20 cellular contexts compared by ENCODE assay signal in genomic region chr2:191043438-191043837, GRCh38.
"Had no signal": no experiment of that assay in that cellular context is flagged by ENCODE, and none has a peak within 500 bp of the region (broad histone marks: within the 10 kb centered on the region; RNA-seq: fewer than 3 reads in every experiment).

No MANE protein-coding gene starts in this region.

- H3K4me1 ChIP-seq: sigmoid colon had no signal

- H3K27ac ChIP-seq: left lung, sigmoid colon, upper lobe of left lung had no signal

- H3K4me3 ChIP-seq: left lung, sigmoid colon, upper lobe of left lung had no signal

- ATAC-seq: activated CD8-positive, alpha-beta memory T cell treated with anti-CD3 and anti-CD28 coated beads, Interleukin-2, amount 10 ng/mL, durations not matched to agents 7 days and 5 days; activated T-cell treated with anti-CD3 and anti-CD28 coated beads, Interleukin-2, amount 50 U/mL, for 4 hours; left lung; stimulated activated naive CD8-positive, alpha-beta T cell treated with anti-CD3 and anti-CD28 coated beads, Interleukin-15, Interleukin-2, amounts not matched to agents 100 U/mL and 50 U/mL, for 24 hours; T-helper 17 cell had no signal

- H3K36me3 ChIP-seq: left lung, sigmoid colon, upper lobe of left lung had no signal

- DNase-seq: activated CD4-positive, CD25-positive, alpha-beta regulatory T cell; activated CD8-positive, alpha-beta memory T cell treated with anti-CD3 and anti-CD28 coated beads, Interleukin-2, amount 10 ng/mL, durations not matched to agents 7 days and 5 days; activated gamma-delta T cell treated with Interleukin-2 at 50 U/mL for 16 hours; activated naive CD8-positive, alpha-beta T cell treated with anti-CD3 and anti-CD28 coated beads, Interleukin-2, amount 10 ng/mL, durations not matched to agents 7 days and 5 days; activated T-cell treated with anti-CD3 and anti-CD28 coated beads, Interleukin-2, amount 50 U/mL, for 4 hours; aorta; caudate nucleus; cortex of kidney; effector memory CD4-positive, alpha-beta T cell; head of caudate nucleus; islet precursor cell; left lung; mesendoderm; nephron progenitor cell; sigmoid colon; stimulated activated CD4-positive, alpha-beta T cell treated with anti-CD3 and anti-CD28 coated beads, Interleukin-4, amount 100 ng/mL, for 1 hour; stimulated activated CD8-positive, alpha-beta memory T cell treated with anti-CD3 and anti-CD28 coated beads, Interleukin-4, amount 100 ng/mL, for 48 hours; stimulated activated naive CD8-positive, alpha-beta T cell treated with anti-CD3 and anti-CD28 coated beads, Interleukin-15, Interleukin-2, amounts not matched to agents 100 U/mL and 50 U/mL, for 24 hours; T-helper 17 cell; upper lobe of left lung had no signal

- H3K27me3 ChIP-seq: left lung, sigmoid colon, upper lobe of left lung had no signal

- H3K4me3 Mint-ChIP-seq: activated CD8-positive, alpha-beta memory T cell treated with anti-CD3 and anti-CD28 coated beads, Interleukin-2, amount 10 ng/mL, durations not matched to agents 7 days and 5 days; activated naive CD8-positive, alpha-beta T cell treated with anti-CD3 and anti-CD28 coated beads, Interleukin-2, amount 10 ng/mL, durations not matched to agents 7 days and 5 days; activated T-cell treated with anti-CD3 and anti-CD28 coated beads, Interleukin-2, amount 50 U/mL, for 4 hours; nephron progenitor cell; T-helper 17 cell had no signal

- H3K27me3 Mint-ChIP-seq: activated CD8-positive, alpha-beta memory T cell treated with anti-CD3 and anti-CD28 coated beads, Interleukin-2, amount 10 ng/mL, durations not matched to agents 7 days and 5 days; activated naive CD8-positive, alpha-beta T cell treated with anti-CD3 and anti-CD28 coated beads, Interleukin-2, amount 10 ng/mL, durations not matched to agents 7 days and 5 days; T-helper 17 cell had no signal

- H3K27ac Mint-ChIP-seq: activated CD8-positive, alpha-beta memory T cell treated with anti-CD3 and anti-CD28 coated beads, Interleukin-2, amount 10 ng/mL, durations not matched to agents 7 days and 5 days; activated naive CD8-positive, alpha-beta T cell treated with anti-CD3 and anti-CD28 coated beads, Interleukin-2, amount 10 ng/mL, durations not matched to agents 7 days and 5 days; nephron progenitor cell had no signal

- H3K9me3 ChIP-seq: left lung, sigmoid colon, upper lobe of left lung had no signal
